In genomic region chr13:97322740-97323342, GRCh38 we compare ENCODE assay signal across 1 cellular context.
TF ChIP-seq lines count a peak whose summit lies in the region.

No MANE protein-coding gene starts in this region.

TF ChIP-seq in GM23338, 12 proteins besides CTCF, POLR2A, EP300 and RAD21 (continued from another document):
- TF ChIP-seq CREB1 (CRISPR knock-in tag; IDR thresholded peaks at IDR 0.05; ENCODE audit: low read depth) (no peak), ZNF331 (CRISPR knock-in tag; IDR thresholded peaks at IDR 0.05; ENCODE audit: low read depth) (no peak), ETS1 (IDR thresholded peaks at IDR 0.05) (no peak), REST (IDR thresholded peaks at IDR 0.05; ENCODE audit: unreplicated experiment) (no peak)
- TF ChIP-seq, protein P1, sequence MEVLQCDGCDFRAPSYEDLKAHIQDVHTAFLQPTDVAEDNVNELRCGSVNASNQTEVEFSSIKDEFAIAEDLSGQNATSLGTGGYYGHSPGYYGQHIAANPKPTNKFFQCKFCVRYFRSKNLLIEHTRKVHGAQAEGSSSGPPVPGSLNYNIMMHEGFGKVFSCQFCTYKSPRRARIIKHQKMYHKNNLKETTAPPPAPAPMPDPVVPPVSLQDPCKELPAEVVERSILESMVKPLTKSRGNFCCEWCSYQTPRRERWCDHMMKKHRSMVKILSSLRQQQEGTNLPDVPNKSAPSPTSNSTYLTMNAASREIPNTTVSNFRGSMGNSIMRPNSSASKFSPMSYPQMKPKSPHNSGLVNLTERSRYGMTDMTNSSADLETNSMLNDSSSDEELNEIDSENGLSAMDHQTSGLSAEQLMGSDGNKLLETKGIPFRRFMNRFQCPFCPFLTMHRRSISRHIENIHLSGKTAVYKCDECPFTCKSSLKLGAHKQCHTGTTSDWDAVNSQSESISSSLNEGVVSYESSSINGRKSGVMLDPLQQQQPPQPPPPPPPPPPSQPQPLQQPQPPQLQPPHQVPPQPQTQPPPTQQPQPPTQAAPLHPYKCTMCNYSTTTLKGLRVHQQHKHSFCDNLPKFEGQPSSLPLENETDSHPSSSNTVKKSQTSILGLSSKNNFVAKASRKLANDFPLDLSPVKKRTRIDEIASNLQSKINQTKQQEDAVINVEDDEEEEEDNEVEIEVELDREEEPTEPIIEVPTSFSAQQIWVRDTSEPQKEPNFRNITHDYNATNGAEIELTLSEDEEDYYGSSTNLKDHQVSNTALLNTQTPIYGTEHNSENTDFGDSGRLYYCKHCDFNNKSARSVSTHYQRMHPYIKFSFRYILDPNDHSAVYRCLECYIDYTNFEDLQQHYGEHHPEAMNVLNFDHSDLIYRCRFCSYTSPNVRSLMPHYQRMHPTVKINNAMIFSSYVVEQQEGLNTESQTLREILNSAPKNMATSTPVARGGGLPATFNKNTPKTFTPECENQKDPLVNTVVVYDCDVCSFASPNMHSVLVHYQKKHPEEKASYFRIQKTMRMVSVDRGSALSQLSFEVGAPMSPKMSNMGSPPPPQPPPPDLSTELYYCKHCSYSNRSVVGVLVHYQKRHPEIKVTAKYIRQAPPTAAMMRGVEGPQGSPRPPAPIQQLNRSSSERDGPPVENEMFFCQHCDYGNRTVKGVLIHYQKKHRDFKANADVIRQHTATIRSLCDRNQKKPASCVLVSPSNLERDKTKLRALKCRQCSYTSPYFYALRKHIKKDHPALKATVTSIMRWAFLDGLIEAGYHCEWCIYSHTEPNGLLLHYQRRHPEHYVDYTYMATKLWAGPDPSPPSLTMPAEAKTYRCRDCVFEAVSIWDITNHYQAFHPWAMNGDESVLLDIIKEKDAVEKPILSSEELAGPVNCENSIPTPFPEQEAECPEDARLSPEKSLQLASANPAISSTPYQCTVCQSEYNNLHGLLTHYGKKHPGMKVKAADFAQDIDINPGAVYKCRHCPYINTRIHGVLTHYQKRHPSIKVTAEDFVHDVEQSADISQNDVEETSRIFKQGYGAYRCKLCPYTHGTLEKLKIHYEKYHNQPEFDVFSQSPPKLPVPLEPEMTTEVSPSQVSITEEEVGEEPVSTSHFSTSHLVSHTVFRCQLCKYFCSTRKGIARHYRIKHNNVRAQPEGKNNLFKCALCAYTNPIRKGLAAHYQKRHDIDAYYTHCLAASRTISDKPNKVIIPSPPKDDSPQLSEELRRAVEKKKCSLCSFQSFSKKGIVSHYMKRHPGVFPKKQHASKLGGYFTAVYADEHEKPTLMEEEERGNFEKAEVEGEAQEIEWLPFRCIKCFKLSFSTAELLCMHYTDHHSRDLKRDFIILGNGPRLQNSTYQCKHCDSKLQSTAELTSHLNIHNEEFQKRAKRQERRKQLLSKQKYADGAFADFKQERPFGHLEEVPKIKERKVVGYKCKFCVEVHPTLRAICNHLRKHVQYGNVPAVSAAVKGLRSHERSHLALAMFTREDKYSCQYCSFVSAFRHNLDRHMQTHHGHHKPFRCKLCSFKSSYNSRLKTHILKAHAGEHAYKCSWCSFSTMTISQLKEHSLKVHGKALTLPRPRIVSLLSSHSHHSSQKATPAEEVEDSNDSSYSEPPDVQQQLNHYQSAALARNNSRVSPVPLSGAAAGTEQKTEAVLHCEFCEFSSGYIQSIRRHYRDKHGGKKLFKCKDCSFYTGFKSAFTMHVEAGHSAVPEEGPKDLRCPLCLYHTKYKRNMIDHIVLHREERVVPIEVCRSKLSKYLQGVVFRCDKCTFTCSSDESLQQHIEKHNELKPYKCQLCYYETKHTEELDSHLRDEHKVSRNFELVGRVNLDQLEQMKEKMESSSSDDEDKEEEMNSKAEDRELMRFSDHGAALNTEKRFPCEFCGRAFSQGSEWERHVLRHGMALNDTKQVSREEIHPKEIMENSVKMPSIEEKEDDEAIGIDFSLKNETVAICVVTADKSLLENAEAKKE (CRISPR knock-in tag; IDR thresholded peaks at IDR 0.05) = no peak
